8 cellular contexts compared by ENCODE assay signal in genomic region chr13:41075034-41075433, GRCh38. TPM values are rescaled to one million over a fixed set of nuclear protein-coding genes. Genes with fewer than 3 reads are reported as not detected.
DNase-seq lines count a peak whose midpoint lies in the region; ATAC-seq and TF ChIP-seq lines count a peak whose summit lies in the region.

No MANE protein-coding gene starts in this region.

- DNase-seq in NCI-H82 (lab: John Stamatoyannopoulos, UW) (peak; percentile 73), NCI-H82 treated with DMSO at 0.1 percent for 48 hours (lab: John Stamatoyannopoulos, UW; ENCODE audit: unreplicated experiment) (no peak), NCI-H1694 treated with DMSO at 0.1 percent for 48 hours (lab: John Stamatoyannopoulos, UW) (peak; percentile 4), GDM1 (lab: John Stamatoyannopoulos, UW) (no peak), ecto neural progenitor cell (ENCODE audit: low spot score) (no peak)

- H3K36me3 ChIP-seq in liver (ENCODE audit: control insufficient read depth in 4 of 4, insufficient read depth in 3 of 4, low read depth in 1 of 4, low read length in 3 of 4), result peaks cover 14 to 47% (median 29%) of the 10 kb centered on the region in 4 donors

- TF ChIP-seq CTCF in brain (conservative IDR thresholded peaks at IDR 0.05) (peak; percentile 70 to 78), liver (IDR thresholded peaks at IDR 0.05; ENCODE audit: low read depth, low read length, missing input control) (peak; percentile 55)

- no peaks in the 10 kb centered on the region for H3K27me3 ChIP-seq in liver (ENCODE audit: control insufficient read depth in 4 of 4, insufficient read depth in 4 of 4, low read length in 3 of 4)

- H3K4me1 Mint-ChIP-seq in brain, result no peaks in the 10 kb centered on the region

- peaks cover 3% of the 10 kb centered on the region for H3K27me3 Mint-ChIP-seq in brain

- no peaks in the 10 kb centered on the region for H3K9me3 ChIP-seq in liver (ENCODE audit: control insufficient read depth in 4 of 4, low read length in 3 of 4)

- no peak overlapping the region for H3K27ac Mint-ChIP-seq in brain

- no peak overlapping the region for H3K4me3 ChIP-seq in liver (ENCODE audit: low read depth in 1 of 3, low read length in 3 of 3)

- peak; percentile 79 to 82 for TF ChIP-seq RAD21 in liver (IDR thresholded peaks at IDR 0.05)

- no peak for ATAC-seq in HG02840 (IDR thresholded peaks at IDR 0.05; ENCODE audit: low FRiP score, unreplicated experiment)

- WGBS in liver, result 76% methylated on average over 1 of the region's 1 CpG

- H3K4me3 Mint-ChIP-seq in brain, result no peak overlapping the region

- no peak overlapping the region for H3K27ac ChIP-seq in liver (ENCODE audit: low read depth in 1 of 2, low read length in 2 of 2)

- H3K9me3 Mint-ChIP-seq in brain, result peaks cover 0 to 7% (median 4%) of the 10 kb centered on the region in 5 experiments

- H3K36me3 Mint-ChIP-seq in brain, result peaks cover 79% of the 10 kb centered on the region

- no peaks in the 10 kb centered on the region for H3K4me1 ChIP-seq in liver (ENCODE audit: control insufficient read depth in 4 of 4, insufficient read depth in 4 of 4, low read length in 3 of 4)

- H3K9ac ChIP-seq in liver (ENCODE audit: low read depth in 1 of 2, low read length in 2 of 2), result no peak overlapping the region

TF ChIP-seq in liver, 16 proteins besides CTCF, POLR2A, EP300 and RAD21:
- no peak for TF ChIP-seq TAF1 (conservative IDR thresholded peaks at IDR 0.05)
- no peak for TF ChIP-seq JUND (IDR thresholded peaks at IDR 0.05)
- no peak for TF ChIP-seq ZBTB33 (IDR thresholded peaks at IDR 0.05)
- TF ChIP-seq FOXA1 (IDR thresholded peaks at IDR 0.05), result no peak
- TF ChIP-seq NR2F2 (IDR thresholded peaks at IDR 0.05), result no peak
- TF ChIP-seq EGR1 (IDR thresholded peaks at IDR 0.05; ENCODE audit: low read depth in 2 of 2), result no peak
- TF ChIP-seq HNF4A (conservative IDR thresholded peaks at IDR 0.05), result no peak
- no peak for TF ChIP-seq MAX (IDR thresholded peaks at IDR 0.05)

RNA-seq across cellular contexts. Expression of gene WBP4, which starts 13.7 kb away (rescaled TPM):
- polyA plus RNA-seq in brain (ENCODE audit: insufficient read depth, low read depth, low replicate concordance) (5.1 TPM), liver (1 to 10 TPM; 3.9 to 6.0 TPM)
- 1 to 10 TPM; 4.9 to 6.8 TPM for total RNA-seq in liver

RNA-seq across cellular contexts. Expression of gene ELF1, which starts 55.9 kb away (rescaled TPM):
- polyA plus RNA-seq in brain (ENCODE audit: insufficient read depth, low read depth, low replicate concordance) (12.4 TPM), liver (10 to 100 TPM; 15.3 to 16.6 TPM)
- total RNA-seq in liver, result 10 to 100 TPM; 36.3 to 57.2 TPM

RNA-seq across cellular contexts. Expression of gene KBTBD6, which starts 57.6 kb away (rescaled TPM):
- polyA plus RNA-seq in brain (ENCODE audit: insufficient read depth, low read depth, low replicate concordance) (6.1 TPM), liver (1 to 10 TPM; 2.1 to 2.8 TPM)
- 1 to 10 TPM; 4.7 to 5.1 TPM for total RNA-seq in liver

Comparison
In these comparisons a context has a peak if more than half of its experiments do, and no peak if none do; other contexts are left out.
1. DNase-seq: peak in NCI-H82 (single experiment) and NCI-H1694 treated with DMSO at 0.1 percent for 48 hours (single experiment); none in NCI-H82 treated with DMSO at 0.1 percent for 48 hours (single experiment), GDM1 (single experiment) and ecto neural progenitor cell (single experiment).